In the genomic region with DNA sequence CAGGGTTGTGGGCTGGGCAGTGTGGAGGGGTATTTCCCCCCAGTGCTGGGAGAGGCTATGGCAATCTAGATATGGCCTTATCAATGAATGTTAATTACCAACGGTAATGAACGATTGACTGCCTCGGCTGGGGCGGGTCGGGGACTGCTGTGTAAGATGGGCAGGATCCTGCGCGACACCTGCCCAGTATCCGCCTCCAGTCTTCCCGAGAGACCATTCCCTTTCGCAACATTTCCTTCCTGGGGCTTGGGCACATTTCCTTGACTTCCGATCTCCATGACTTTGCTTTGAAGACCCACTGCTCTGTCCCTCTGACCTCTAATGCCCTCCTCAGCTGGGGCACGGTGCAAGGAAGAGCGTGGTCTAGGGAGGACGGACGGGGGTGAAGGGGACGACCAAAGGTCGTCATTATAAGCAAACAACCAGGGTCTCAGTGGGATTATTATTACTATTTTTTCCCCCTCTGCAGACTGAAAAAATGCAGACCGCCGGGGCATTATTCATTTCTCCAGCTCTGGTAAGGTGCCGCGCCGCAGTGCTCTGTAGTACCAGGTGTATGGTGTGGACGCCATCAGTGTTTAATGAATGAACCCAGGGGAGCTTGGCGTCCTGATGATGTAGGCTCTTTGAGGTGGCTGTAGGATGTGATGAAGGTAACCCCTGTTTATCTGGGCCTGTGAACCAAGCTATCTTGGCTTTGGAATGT, we compare ENCODE assay signal across 8 cellular contexts. TPM values are rescaled to one million over a fixed set of nuclear protein-coding genes. Genes with fewer than 3 reads are reported as not detected.
A peak's percentile ranks its signal among the peaks of the same experiment; 100 is the strongest.
DNase-seq lines count a peak whose midpoint lies in the region; ATAC-seq, FAIRE-seq and TF ChIP-seq lines count a peak whose summit lies in the region.

No MANE protein-coding gene starts in this region.

- H3K36me3 Mint-ChIP-seq in activated naive CD8-positive, alpha-beta T cell: peaks cover 12% of the 10 kb centered on the region

- intact Hi-C loops in kidney (cut with DNase I): no loop called here

- H3K27ac Mint-ChIP-seq in activated naive CD8-positive, alpha-beta T cell: peak overlapping the region; percentile 97

- peaks cover 35% of the 10 kb centered on the region for H3K4me1 Mint-ChIP-seq in activated naive CD8-positive, alpha-beta T cell (ENCODE audit: low read depth)

- H3K4me3 ChIP-seq in kidney (ENCODE audit: low read length in 2 of 2) (peak overlapping the region; percentile 94 to 98), thymus (ENCODE audit: low read length) (peak overlapping the region; percentile 58)

- H3K27me3 Mint-ChIP-seq in activated naive CD8-positive, alpha-beta T cell: no peaks in the 10 kb centered on the region

- no peaks in the 10 kb centered on the region for H3K9me3 ChIP-seq in kidney (ENCODE audit: control insufficient read depth in 1 of 2, low read length in 2 of 2)
- no peaks in the 10 kb centered on the region for H3K9me3 ChIP-seq in thymus (ENCODE audit: control insufficient read depth)

- no peak for ATAC-seq in GM19324 (IDR thresholded peaks at IDR 0.05; ENCODE audit: low FRiP score, unreplicated experiment)
- no peak for ATAC-seq in HG02970 (IDR thresholded peaks at IDR 0.05; ENCODE audit: low FRiP score, unreplicated experiment)

- no peak for FAIRE-seq in kidney (lab: Jason Lieb, UNC)
- no peak for FAIRE-seq in D721Med (lab: Jason Lieb, UNC)

- H3K9ac ChIP-seq in kidney (ENCODE audit: low read length in 2 of 2): peak overlapping the region; percentile 85 to 86

- peak; percentile 27 for DNase-seq in stimulated activated CD4-positive, alpha-beta T cell treated with anti-CD3 and anti-CD28 coated beads, Interleukin-15, amount 100 ng/mL, for 24 hours
- no peak for DNase-seq in stimulated activated CD4-positive, alpha-beta T cell treated with anti-CD3 and anti-CD28 coated beads, Interleukin-12 subunit alpha, Interleukin-12 subunit beta, amount 100 ng/mL, for 4 hours
- no peak for DNase-seq in kidney
- DNase-seq in D721Med (ENCODE audit: insufficient read length, low spot score): no peak

- H3K36me3 ChIP-seq in kidney (ENCODE audit: control insufficient read depth in 1 of 2, insufficient read depth in 2 of 2, low read length in 2 of 2) (peaks cover 16 to 17% of the 10 kb centered on the region in 2 donors), thymus (ENCODE audit: control insufficient read depth, insufficient read depth) (peaks cover 11% of the 10 kb centered on the region)

- TF ChIP-seq CTCF in kidney (IDR thresholded peaks at IDR 0.05; ENCODE audit: borderline replicate concordance, extremely low read depth, insufficient read depth) (no peak), D721Med (IDR thresholded peaks at IDR 0.05; ENCODE audit: insufficient read depth, missing control alignments) (no peak)

- no peaks in the 10 kb centered on the region for H3K27me3 ChIP-seq in thymus (ENCODE audit: control insufficient read depth, insufficient read depth)

- WGBS in thymus: 3% methylated on average over 24 of the region's 24 CpGs

- peak overlapping the region; percentile 94 for H3K4me3 Mint-ChIP-seq in activated naive CD8-positive, alpha-beta T cell

- H3K27ac ChIP-seq in kidney (ENCODE audit: low read depth in 2 of 2, low read length in 2 of 2): peak overlapping the region; percentile 84 to 90
- H3K27ac ChIP-seq in thymus (ENCODE audit: low read depth): peak overlapping the region; percentile 55

- no peaks in the 10 kb centered on the region for H3K9me3 Mint-ChIP-seq in activated naive CD8-positive, alpha-beta T cell (ENCODE audit: low read depth)

- peaks cover 3 to 10% of the 10 kb centered on the region in 2 donors for H3K4me1 ChIP-seq in kidney (ENCODE audit: control insufficient read depth in 1 of 2, insufficient read depth in 1 of 2, low read depth in 1 of 2, low read length in 2 of 2)
- peaks cover 9% of the 10 kb centered on the region for H3K4me1 ChIP-seq in thymus (ENCODE audit: control insufficient read depth, insufficient read depth, low read length)

RNA-seq across cellular contexts. Expression of gene ATP5MC1, which starts 0.5 kb away (rescaled TPM):
- 71.2 TPM for total RNA-seq in kidney
- 845 TPM for polyA plus RNA-seq in kidney (ENCODE audit: insufficient read depth, low read depth, low replicate concordance)
- 157 TPM for polyA plus RNA-seq in thymus

RNA-seq across cellular contexts. Expression of gene UBE2Z, which starts 15.1 kb away (rescaled TPM):
- total RNA-seq in kidney: 86.7 TPM
- 47.5 TPM for polyA plus RNA-seq in kidney (ENCODE audit: insufficient read depth, low read depth, low replicate concordance)
- 73.4 TPM for polyA plus RNA-seq in thymus

RNA-seq across cellular contexts. Expression of gene SNF8, which starts 51.5 kb away (rescaled TPM):
- total RNA-seq in kidney: 110 TPM
- polyA plus RNA-seq in kidney (ENCODE audit: insufficient read depth, low read depth, low replicate concordance) (203 TPM), thymus (92.2 TPM)
